ENCODE assay signal across 20 cellular contexts in genomic region chr5:39482098-39482497, GRCh38. TPM values are rescaled to one million over a fixed set of nuclear protein-coding genes. Genes with fewer than 3 reads are reported as not detected.
DNase-seq lines count a peak whose midpoint lies in the region; ATAC-seq and TF ChIP-seq lines count a peak whose summit lies in the region.
"Had no signal": no experiment of that assay in that cellular context is flagged by ENCODE, and none has a peak within 500 bp of the region (broad histone marks: within the 10 kb centered on the region; RNA-seq: fewer than 3 reads in every experiment).

No MANE protein-coding gene starts in this region.

- no peak overlapping the region for H3K56ac ChIP-seq in mesendoderm (ENCODE audit: low read length)

- H3K4me2 ChIP-seq in mesendoderm (ENCODE audit: low read length), result no peak overlapping the region
- H3K4me2 ChIP-seq: A549; BLaER1 treated with 17β-estradiol and CSF1 and Interleukin-3, amounts not matched to agents 10 nM and 100 nM had no signal

- H2BK120ac ChIP-seq in mesendoderm (ENCODE audit: low read depth, low read length), result no peak overlapping the region

- no peaks in the 10 kb centered on the region for H3K4me1 Mint-ChIP-seq in activated CD4-positive, alpha-beta T cell treated with anti-CD3 and anti-CD28 coated beads, Interleukin-2, amount 10 ng/mL, durations not matched to agents 24 days and 14 days
- no peaks in the 10 kb centered on the region for H3K4me1 Mint-ChIP-seq in activated CD4-positive, alpha-beta T cell treated with anti-CD3 and anti-CD28 coated beads, Interleukin-2, amount 10 ng/mL, durations not matched to agents 7 days and 5 days
- H3K4me1 Mint-ChIP-seq in nephron, result peaks cover 28% of the 10 kb centered on the region
- H3K4me1 Mint-ChIP-seq: B cell had no signal

- ATAC-seq in HG03280 (IDR thresholded peaks at IDR 0.05; ENCODE audit: unreplicated experiment) (no peak), GM21360 (IDR thresholded peaks at IDR 0.05; ENCODE audit: unreplicated experiment) (no peak)
- ATAC-seq: A549; CD8-positive, alpha-beta T cell had no signal

- H3K18ac ChIP-seq in mesendoderm (ENCODE audit: low read length), result peak overlapping the region; percentile 60

- no peak for TF ChIP-seq CTCF in VCaP (conservative IDR thresholded peaks at IDR 0.05)
- no peak for TF ChIP-seq CTCF in nephron (IDR thresholded peaks at IDR 0.05; ENCODE audit: unreplicated experiment in 3 of 3)

- H2BK5ac ChIP-seq in mesendoderm (ENCODE audit: low read length), result no peak overlapping the region

- H3K23ac ChIP-seq in mesendoderm (ENCODE audit: low read length), result no peak overlapping the region

- no peak overlapping the region for H2AK5ac ChIP-seq in mesendoderm (ENCODE audit: low read length)

- H4K8ac ChIP-seq in mesendoderm (ENCODE audit: low read depth, low read length), result no peak overlapping the region

- H3K79me1 ChIP-seq in mesendoderm (ENCODE audit: low read length), result no peaks in the 10 kb centered on the region

- H3K27me3 ChIP-seq in mesendoderm (ENCODE audit: insufficient read depth, low read length, poor library complexity), result no peaks in the 10 kb centered on the region
- H3K27me3 ChIP-seq: BLaER1 treated with 17β-estradiol and CSF1 and Interleukin-3, amounts not matched to agents 10 nM and 100 nM had no signal

- no peak overlapping the region for H2BK15ac ChIP-seq in mesendoderm (replicated peaks; ENCODE audit: low read depth)

- H3K27ac ChIP-seq in VCaP (peak overlapping the region; percentile 51), mesendoderm (ENCODE audit: low read depth, low read length) (no peak overlapping the region)
- H3K27ac ChIP-seq: 22Rv1; A549; BLaER1 treated with 17β-estradiol and CSF1 and Interleukin-3, amounts not matched to agents 10 nM and 100 nM; C4-2B had no signal

- intact Hi-C loops in activated CD4-positive, alpha-beta T cell treated with anti-CD3 and anti-CD28 coated beads, Interleukin-2, amount 10 ng/mL, durations not matched to agents 24 days and 14 days (cut with micrococcal nuclease), result no loop called here

- H3K9me3 Mint-ChIP-seq in activated CD4-positive, alpha-beta T cell treated with anti-CD3 and anti-CD28 coated beads, Interleukin-2, amount 10 ng/mL, durations not matched to agents 24 days and 14 days, result no peaks in the 10 kb centered on the region
- no peaks in the 10 kb centered on the region for H3K9me3 Mint-ChIP-seq in activated CD4-positive, alpha-beta T cell treated with anti-CD3 and anti-CD28 coated beads, Interleukin-2, amount 10 ng/mL, durations not matched to agents 7 days and 5 days
- no peaks in the 10 kb centered on the region for H3K9me3 Mint-ChIP-seq in nephron
- H3K9me3 Mint-ChIP-seq: CD4-positive, alpha-beta T cell; CD8-positive, alpha-beta T cell had no signal

- no peak overlapping the region for H3K27ac Mint-ChIP-seq in activated CD4-positive, alpha-beta T cell treated with anti-CD3 and anti-CD28 coated beads, Interleukin-2, amount 10 ng/mL, durations not matched to agents 24 days and 14 days
- H3K27ac Mint-ChIP-seq in activated CD4-positive, alpha-beta T cell treated with anti-CD3 and anti-CD28 coated beads, Interleukin-2, amount 10 ng/mL, durations not matched to agents 7 days and 5 days, result no peak overlapping the region
- H3K27ac Mint-ChIP-seq in nephron, result peak overlapping the region in 2 of 3 experiments; percentile 21 to 39
- H3K27ac Mint-ChIP-seq: B cell; CD4-positive, alpha-beta T cell; CD8-positive, alpha-beta T cell had no signal

- no peak overlapping the region for H3K9ac ChIP-seq in mesendoderm (ENCODE audit: low read length)
- H3K9ac ChIP-seq: BLaER1 treated with 17β-estradiol and CSF1 and Interleukin-3, amounts not matched to agents 10 nM and 100 nM had no signal

- no peak overlapping the region for H3K4me3 Mint-ChIP-seq in activated CD4-positive, alpha-beta T cell treated with anti-CD3 and anti-CD28 coated beads, Interleukin-2, amount 10 ng/mL, durations not matched to agents 24 days and 14 days
- no peak overlapping the region for H3K4me3 Mint-ChIP-seq in activated CD4-positive, alpha-beta T cell treated with anti-CD3 and anti-CD28 coated beads, Interleukin-2, amount 10 ng/mL, durations not matched to agents 7 days and 5 days
- no peak overlapping the region for H3K4me3 Mint-ChIP-seq in nephron
- H3K4me3 Mint-ChIP-seq: B cell; CD4-positive, alpha-beta T cell; CD8-positive, alpha-beta T cell had no signal

- no peaks in the 10 kb centered on the region for H3K79me2 ChIP-seq in mesendoderm (ENCODE audit: control insufficient read depth, insufficient read depth, low read length)

- no peak overlapping the region for H3K4ac ChIP-seq in mesendoderm (ENCODE audit: low read depth, low read length)

- H3K36me3 ChIP-seq in mesendoderm (ENCODE audit: control insufficient read depth, insufficient read depth, low read length), result no peaks in the 10 kb centered on the region
- H3K36me3 ChIP-seq: BLaER1 treated with 17β-estradiol and CSF1 and Interleukin-3, amounts not matched to agents 10 nM and 100 nM had no signal

- H3K27me3 Mint-ChIP-seq in activated CD4-positive, alpha-beta T cell treated with anti-CD3 and anti-CD28 coated beads, Interleukin-2, amount 10 ng/mL, durations not matched to agents 24 days and 14 days, result peaks cover 10% of the 10 kb centered on the region
- peaks cover 18% of the 10 kb centered on the region for H3K27me3 Mint-ChIP-seq in activated CD4-positive, alpha-beta T cell treated with anti-CD3 and anti-CD28 coated beads, Interleukin-2, amount 10 ng/mL, durations not matched to agents 7 days and 5 days
- no peaks in the 10 kb centered on the region for H3K27me3 Mint-ChIP-seq in nephron (ENCODE audit: low read depth)

- peak; percentile 24 for DNase-seq in activated CD4-positive, alpha-beta T cell treated with anti-CD3 and anti-CD28 coated beads, Interleukin-2, amount 10 ng/mL, durations not matched to agents 24 days and 14 days
- DNase-seq in activated CD4-positive, alpha-beta T cell treated with anti-CD3 and anti-CD28 coated beads, Interleukin-2, amount 10 ng/mL, durations not matched to agents 7 days and 5 days, result no peak
- DNase-seq in mesendoderm (no peak), nucleus accumbens (lab: John Stamatoyannopoulos, UW) (no peak)
- DNase-seq: AML-193; Caco-2; Calu3; CD4-positive, alpha-beta T cell; CD8-positive, alpha-beta T cell; DMS79 treated with DMSO at 0.1 percent for 48 hours; GF-D8 had no signal

- no peak overlapping the region for H3K4me3 ChIP-seq in mesendoderm (ENCODE audit: low read length)
- H3K4me3 ChIP-seq: A549; BLaER1 treated with 17β-estradiol and CSF1 and Interleukin-3, amounts not matched to agents 10 nM and 100 nM had no signal

- CTCF ChIA-PET in activated CD4-positive, alpha-beta T cell treated with anti-CD3 and anti-CD28 coated beads, Interleukin-2, amount 10 ng/mL, durations not matched to agents 7 days and 5 days (lab: Charles Lee), result interaction anchor here (1.7 kb wide), 1 partner anchor 10 kb away, joined by 4 read pairs; no protein-coding TSS in a partner anchor

- no peaks in the 10 kb centered on the region for H3K4me1 ChIP-seq in mesendoderm (ENCODE audit: control insufficient read depth, low read depth, low read length)
- H3K4me1 ChIP-seq: A549 had no signal

- no peaks in the 10 kb centered on the region for H3K36me3 Mint-ChIP-seq in activated CD4-positive, alpha-beta T cell treated with anti-CD3 and anti-CD28 coated beads, Interleukin-2, amount 10 ng/mL, durations not matched to agents 24 days and 14 days (ENCODE audit: low read depth)
- no peaks in the 10 kb centered on the region for H3K36me3 Mint-ChIP-seq in activated CD4-positive, alpha-beta T cell treated with anti-CD3 and anti-CD28 coated beads, Interleukin-2, amount 10 ng/mL, durations not matched to agents 7 days and 5 days (ENCODE audit: low read depth)
- no peaks in the 10 kb centered on the region for H3K36me3 Mint-ChIP-seq in nephron (ENCODE audit: low read depth)
- H3K36me3 Mint-ChIP-seq: CD8-positive, alpha-beta T cell had no signal

- no peak overlapping the region for H4K5ac ChIP-seq in mesendoderm (ENCODE audit: low read length)

- POLR2A ChIA-PET in activated CD4-positive, alpha-beta T cell treated with anti-CD3 and anti-CD28 coated beads, Interleukin-2, amount 10 ng/mL, durations not matched to agents 7 days and 5 days (lab: Charles Lee), result no interaction called here

- no CpG with 5 or more reads among the region's 1 CpG for WGBS in mesendoderm (ENCODE audit: extremely low coverage, insufficient coverage, low lambda C conversion rate)

RNA-seq across cellular contexts. Expression of gene DAB2, which starts 57.3 kb away (rescaled TPM):
- not detected in 2 replicates for total RNA-seq in activated CD4-positive, alpha-beta T cell treated with anti-CD3 and anti-CD28 coated beads, Interleukin-2, amount 10 ng/mL, durations not matched to agents 24 days and 14 days
- total RNA-seq in activated CD4-positive, alpha-beta T cell treated with anti-CD3 and anti-CD28 coated beads, Interleukin-2, amount 10 ng/mL, durations not matched to agents 7 days and 5 days, result not detected
- 8.0 TPM for polyA plus RNA-seq in mesendoderm (2013, experiment 1 of 2)
- polyA plus RNA-seq in mesendoderm (2013, experiment 2 of 2), result 7.3 TPM
- total RNA-seq: CD8-positive, alpha-beta T cell had no signal

Comparison
In these comparisons a context has a peak if more than half of its experiments do, and no peak if none do; other contexts are left out.
1. H3K27ac Mint-ChIP-seq: peak in nephron (2 of 3); none in activated CD4-positive, alpha-beta T cell treated with anti-CD3 and anti-CD28 coated beads, Interleukin-2, amount 10 ng/mL, durations not matched to agents 24 days and 14 days (single experiment) and activated CD4-positive, alpha-beta T cell treated with anti-CD3 and anti-CD28 coated beads, Interleukin-2, amount 10 ng/mL, durations not matched to agents 7 days and 5 days (single experiment).